In genomic region chr2:73406996-73407395, GRCh38 we compare ENCODE assay signal across 30 cellular contexts.
"Had no signal": no experiment of that assay in that cellular context is flagged by ENCODE, and none has a peak within 500 bp of the region (broad histone marks: within the 10 kb centered on the region; RNA-seq: fewer than 3 reads in every experiment).

No MANE protein-coding gene starts in this region.

- H3K4me3 Mint-ChIP-seq: immature natural killer cell; mesothelial cell of epicardium; naive B cell; natural killer cell; nephron progenitor cell; neural progenitor cell; stimulated activated naive B cell treated with anti-CD40 and anti-IgM and Interleukin-4, amounts not matched to agents 10 μg/mL and 1 μg/mL and 100 μg/mL, for 72 hours had no signal

- H3K4me1 Mint-ChIP-seq: immature natural killer cell, mesothelial cell of epicardium, neural progenitor cell had no signal

- ATAC-seq: left colon; left lung; natural killer cell; psoas muscle; right cardiac atrium; sciatic nerve; stimulated activated naive B cell treated with anti-CD40 and anti-IgM and Interleukin-4, amounts not matched to agents 10 μg/mL and 1 μg/mL and 100 μg/mL, for 72 hours; stimulated activated naive CD8-positive, alpha-beta T cell treated with anti-CD3 and anti-CD28 coated beads, Interleukin-15, Interleukin-2, amounts not matched to agents 100 U/mL and 50 U/mL, for 24 hours; upper lobe of right lung had no signal

- FAIRE-seq: islet of Langerhans, kidney, urothelium cell line had no signal

- DNase-seq: hypothalamus; immature natural killer cell; kidney; left colon; left lung; mesendoderm; naive B cell; natural killer cell; nephron progenitor cell; occipital lobe; psoas muscle; right cardiac atrium; stimulated activated CD4-positive, alpha-beta T cell treated with anti-CD3 and anti-CD28 coated beads, Interleukin-12 subunit alpha, Interleukin-12 subunit beta, amount 100 ng/mL, for 4 hours; stimulated activated CD4-positive, alpha-beta T cell treated with anti-CD3 and anti-CD28 coated beads, Interleukin-15, amount 100 ng/mL, for 24 hours; stimulated activated CD4-positive, alpha-beta T cell treated with anti-CD3 and anti-CD28 coated beads, Interleukin-2, amount 100 ng/mL, for 24 hours; stimulated activated CD4-positive, alpha-beta T cell treated with anti-CD3 and anti-CD28 coated beads, Interleukin-4, amount 100 ng/mL, for 1 hour; stimulated activated naive B cell treated with anti-CD40 and anti-IgM and Interleukin-4, amounts not matched to agents 10 μg/mL and 1 μg/mL and 100 μg/mL, for 72 hours; stimulated activated naive CD8-positive, alpha-beta T cell treated with anti-CD3 and anti-CD28 coated beads, Interleukin-15, Interleukin-2, amounts not matched to agents 100 U/mL and 50 U/mL, for 24 hours; stomach; testis; thyroid gland; transverse colon; upper lobe of right lung had no signal

- H3K27me3 Mint-ChIP-seq: naive B cell; stimulated activated naive B cell treated with anti-CD40 and anti-IgM and Interleukin-4, amounts not matched to agents 10 μg/mL and 1 μg/mL and 100 μg/mL, for 72 hours had no signal

- H3K4me3 ChIP-seq: left lung, lung, neural progenitor cell, psoas muscle, skin epidermis, stomach, testis, thyroid gland, transverse colon, upper lobe of right lung had no signal

- H3K27ac Mint-ChIP-seq: immature natural killer cell; mesothelial cell of epicardium; natural killer cell; neural progenitor cell; stimulated activated naive B cell treated with anti-CD40 and anti-IgM and Interleukin-4, amounts not matched to agents 10 μg/mL and 1 μg/mL and 100 μg/mL, for 72 hours had no signal
